In the genomic region with DNA sequence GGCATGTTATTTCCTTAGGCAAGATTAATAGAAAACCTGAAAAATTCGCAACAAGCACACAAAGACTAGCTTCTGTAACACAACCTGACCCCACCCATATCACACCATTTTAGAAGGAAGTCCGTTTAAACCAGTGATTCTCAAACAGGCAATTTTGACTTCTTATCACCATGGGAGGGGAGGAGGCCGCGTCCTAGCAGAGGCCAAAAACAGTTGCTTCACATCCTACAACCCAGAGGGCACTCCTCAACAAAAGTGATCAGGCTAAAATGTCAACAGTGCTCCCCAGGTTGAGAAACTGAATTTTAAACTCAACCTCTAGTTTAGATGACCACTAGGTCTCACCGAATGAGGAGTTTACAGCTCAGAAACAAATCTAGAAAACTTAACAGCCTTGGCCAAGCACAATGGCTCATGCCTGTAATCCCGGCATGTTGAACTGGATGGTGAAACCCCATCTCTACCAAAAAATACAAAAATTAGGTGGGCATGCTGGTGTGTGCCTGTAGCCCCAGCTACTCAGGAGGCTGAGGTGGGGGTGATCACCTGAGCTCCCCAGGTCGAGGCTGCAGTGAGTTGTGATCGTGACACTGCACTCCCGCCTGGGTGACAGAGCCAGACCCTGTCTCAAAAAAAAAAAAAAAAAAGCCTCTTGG, we compare ENCODE assay signal across 9 cellular contexts. TPM values are rescaled to one million over a fixed set of nuclear protein-coding genes. Genes with fewer than 3 reads are reported as not detected.
DNase-seq lines count a peak whose midpoint lies in the region; ATAC-seq, FAIRE-seq and TF ChIP-seq lines count a peak whose summit lies in the region.
"Had no signal": no experiment of that assay in that cellular context is flagged by ENCODE, and none has a peak within 500 bp of the region (broad histone marks: within the 10 kb centered on the region; RNA-seq: fewer than 3 reads in every experiment).

No MANE protein-coding gene starts in this region.

- H3K4me1 ChIP-seq in RWPE2 (ENCODE audit: insufficient read depth, poor library complexity, severe bottlenecking), result peaks cover 39% of the 10 kb centered on the region
- H3K4me1 ChIP-seq in esophagus squamous epithelium, result peaks cover 30 to 81% (median 52%) of the 10 kb centered on the region in 3 donors
- peaks cover 59% of the 10 kb centered on the region for H3K4me1 ChIP-seq in skeletal muscle satellite cell (ENCODE audit: control insufficient read depth, insufficient read depth, low read length)

- TF ChIP-seq CTCF in RWPE2 (IDR thresholded peaks at IDR 0.05; ENCODE audit: poor library complexity, severe bottlenecking), result no peak
- no peak for TF ChIP-seq CTCF in esophagus squamous epithelium (IDR thresholded peaks at IDR 0.05)

- H3K27me3 ChIP-seq in RWPE2 (ENCODE audit: insufficient read depth, poor library complexity, severe bottlenecking), result no peaks in the 10 kb centered on the region
- H3K27me3 ChIP-seq in esophagus squamous epithelium, result no peaks in the 10 kb centered on the region
- H3K27me3 ChIP-seq in skeletal muscle satellite cell (ENCODE audit: control insufficient read depth, insufficient read depth, low read length), result no peaks in the 10 kb centered on the region

- DNase-seq in GM18507 (ENCODE audit: extremely low spot score, insufficient read length, low read depth) (no peak), RWPE2 (ENCODE audit: low spot score) (no peak), esophagus squamous epithelium (lab: John Stamatoyannopoulos, UW) (no peak), NCI-H146 (lab: John Stamatoyannopoulos, UW) (no peak), 8988T (no peak), HK-2 (ENCODE audit: unreplicated experiment) (no peak)
- DNase-seq: stimulated activated CD4-positive, alpha-beta T cell treated with anti-CD3 and anti-CD28 coated beads, Interleukin-4, amount 100 ng/mL, for 4 hours had no signal

- intact Hi-C loops in esophagus squamous epithelium (cut with DNase I), result no loop called here

- peak overlapping the region; percentile 98 for H3K4me2 ChIP-seq in skeletal muscle satellite cell (ENCODE audit: low read length)

- H3K36me3 ChIP-seq in RWPE2 (ENCODE audit: low read depth) (peaks cover 78% of the 10 kb centered on the region), esophagus squamous epithelium (peaks cover 0 to 5% (median 0%) of the 10 kb centered on the region in 3 donors), skeletal muscle satellite cell (ENCODE audit: insufficient read depth, low read length) (peaks cover 15% of the 10 kb centered on the region)

- 28 to 56% methylated on average over 8 to 9 of the region's 9 CpGs for WGBS in esophagus squamous epithelium, 2 donors

- TF ChIP-seq POLR2A in esophagus squamous epithelium (IDR thresholded peaks at IDR 0.05), result no peak

- H3K27ac ChIP-seq in RWPE2 (ENCODE audit: poor library complexity, severe bottlenecking) (peak overlapping the region; percentile 87), esophagus squamous epithelium (peak overlapping the region; percentile 77 to 98 (median 96))

- H3K9me3 ChIP-seq in RWPE2 (ENCODE audit: severe bottlenecking), result no peaks in the 10 kb centered on the region
- no peaks in the 10 kb centered on the region for H3K9me3 ChIP-seq in esophagus squamous epithelium
- H3K9me3 ChIP-seq in skeletal muscle satellite cell (replicated peaks; ENCODE audit: low read length), result no peaks in the 10 kb centered on the region

- H3K4me3 ChIP-seq in RWPE2 (ENCODE audit: severe bottlenecking), result peak overlapping the region; percentile 82
- H3K4me3 ChIP-seq in esophagus squamous epithelium, result peak overlapping the region in 2 of 4 donors; percentile 83 to 90
- H3K4me3 ChIP-seq in skeletal muscle satellite cell (ENCODE audit: low read length), result peak overlapping the region; percentile 98

- ATAC-seq in RWPE2 (ENCODE audit: low read depth) (no peak), HG03460 (IDR thresholded peaks at IDR 0.05; ENCODE audit: unreplicated experiment) (no peak)

- FAIRE-seq in GM18507 (lab: Jason Lieb, UNC), result peak; percentile 44

- H3K9ac ChIP-seq in skeletal muscle satellite cell (ENCODE audit: low read depth, low read length), result peak overlapping the region; percentile 100

RNA-seq across cellular contexts. Expression of a gene that starts 3.4 kb away (rescaled TPM):
- 100 to 1,000 TPM in 2 of 4 donors, 10 to 100 TPM in 2; 43.6 to 137 (median 98.5) TPM for total RNA-seq in esophagus squamous epithelium
- 109 and 122 TPM in 2 replicates for total RNA-seq in skeletal muscle satellite cell (2012; rRNA removed)

RNA-seq across cellular contexts. Expression of a gene that starts 3.6 kb away (rescaled TPM):
- total RNA-seq in esophagus squamous epithelium, result 10 to 100 TPM; 11.2 to 18.9 (median 12.0) TPM
- total RNA-seq in skeletal muscle satellite cell (2012; rRNA removed), result 6.6 and 12.5 TPM in 2 replicates
